Comparison of ENCODE assay signal across 28 cellular contexts in genomic region chr12:130805635-130806034, GRCh38.
"Had no signal": no experiment of that assay in that cellular context is flagged by ENCODE, and none has a peak within 500 bp of the region (broad histone marks: within the 10 kb centered on the region; RNA-seq: fewer than 3 reads in every experiment).

No MANE protein-coding gene starts in this region.

- H3K4me1 ChIP-seq: Peyer's patch had no signal

- H3K27ac Mint-ChIP-seq: activated CD4-positive, alpha-beta T cell treated with anti-CD3 and anti-CD28 coated beads, Interleukin-2, amount 10 ng/mL, durations not matched to agents 24 days and 14 days; activated naive CD8-positive, alpha-beta T cell treated with anti-CD3 and anti-CD28 coated beads, Interleukin-2, amount 10 ng/mL, durations not matched to agents 7 days and 5 days; brain had no signal

- DNase-seq: activated CD4-positive, alpha-beta T cell treated with anti-CD3 and anti-CD28 coated beads, Interleukin-2, amount 10 ng/mL, durations not matched to agents 24 days and 14 days; activated CD4-positive, alpha-beta T cell treated with anti-CD3 and anti-CD28 coated beads, Interleukin-2, amount 50 U/mL, for 4 hours; activated CD8-positive, alpha-beta memory T cell treated with anti-CD3 and anti-CD28 coated beads, Interleukin-2, amount 50 U/mL, for 48 hours; activated effector memory CD4-positive, alpha-beta T cell treated with anti-CD3 and anti-CD28 coated beads, Interleukin-2, amount 50 U/mL, for 16 hours; activated naive CD4-positive, alpha-beta T cell; activated naive CD4-positive, alpha-beta T cell treated with anti-CD3 and anti-CD28 coated beads, Interleukin-2, amount 50 U/mL, for 16 hours; activated naive CD8-positive, alpha-beta T cell treated with anti-CD3 and anti-CD28 coated beads, Interleukin-2, amount 10 ng/mL, durations not matched to agents 7 days and 5 days; activated T-cell treated with anti-CD3 and anti-CD28 coated beads, Interleukin-2, amount 50 U/mL, for 48 hours; anterior cingulate cortex; caudate nucleus; cerebellar nuclear complex; NCI-H1105; NCI-H1417 treated with DMSO at 0.1 percent for 48 hours; NCI-H1694; NCI-H1930; NCI-H345; NCI-H524 treated with DMSO at 0.1 percent for 48 hours; PC-3; Peyer's patch; RPMI8226; SHP77 treated with DMSO at 0.1 percent for 48 hours; SW 1271; T-helper 1 cell; T-helper 2 cell; T-helper 9 cell; WERI-Rb-1 had no signal

- H3K4me1 Mint-ChIP-seq: brain had no signal

- H3K27me3 ChIP-seq: Peyer's patch had no signal

- H3K4me3 Mint-ChIP-seq: activated CD4-positive, alpha-beta T cell treated with anti-CD3 and anti-CD28 coated beads, Interleukin-2, amount 10 ng/mL, durations not matched to agents 24 days and 14 days; activated naive CD8-positive, alpha-beta T cell treated with anti-CD3 and anti-CD28 coated beads, Interleukin-2, amount 10 ng/mL, durations not matched to agents 7 days and 5 days; brain had no signal

- H3K4me3 ChIP-seq: K562, Peyer's patch had no signal

- H3K27ac ChIP-seq: Peyer's patch, WERI-Rb-1 had no signal

- H3K9me3 ChIP-seq: Peyer's patch had no signal

- H3K27me3 Mint-ChIP-seq: activated CD4-positive, alpha-beta T cell treated with anti-CD3 and anti-CD28 coated beads, Interleukin-2, amount 10 ng/mL, durations not matched to agents 24 days and 14 days; activated naive CD8-positive, alpha-beta T cell treated with anti-CD3 and anti-CD28 coated beads, Interleukin-2, amount 10 ng/mL, durations not matched to agents 7 days and 5 days; brain had no signal

- ATAC-seq: K562, PC-3 had no signal
